25 cellular contexts compared by ENCODE assay signal in the genomic region with DNA sequence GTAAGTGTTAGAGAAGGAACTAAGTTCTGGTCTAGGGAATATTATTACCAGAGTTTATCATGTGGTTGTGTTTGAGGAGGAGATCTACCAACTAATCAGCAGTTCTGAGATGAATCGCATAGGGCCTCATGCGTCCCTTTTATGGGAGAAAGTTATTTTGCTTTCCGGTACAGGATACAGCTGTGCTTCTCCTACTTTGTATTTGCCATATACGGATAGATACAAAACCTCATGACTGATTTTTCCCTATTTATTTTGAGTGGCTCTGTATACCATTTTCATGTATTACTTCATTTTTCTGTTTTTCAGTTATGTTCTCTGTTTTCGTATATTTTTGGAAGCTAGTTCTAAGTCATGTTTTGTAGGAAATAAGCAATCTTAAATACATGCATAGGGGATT.
"Had no signal": no experiment of that assay in that cellular context is flagged by ENCODE, and none has a peak within 500 bp of the region (broad histone marks: within the 10 kb centered on the region; RNA-seq: fewer than 3 reads in every experiment).

No MANE protein-coding gene starts in this region.

- DNase-seq: activated CD4-positive, alpha-beta T cell treated with anti-CD3 and anti-CD28 coated beads, Interleukin-2, amount 10 ng/mL, durations not matched to agents 7 days and 5 days; activated CD4-positive, CD25-positive, alpha-beta regulatory T cell treated with anti-CD3 and anti-CD28 coated beads, Interleukin-2, amount 50 U/mL, for 72 hours; activated CD8-positive, alpha-beta memory T cell treated with anti-CD3 and anti-CD28 coated beads, Interleukin-2, amount 10 ng/mL, durations not matched to agents 7 days and 5 days; activated CD8-positive, alpha-beta T cell treated with anti-CD3 and anti-CD28 coated beads, Interleukin-2, amount 10 ng/mL, durations not matched to agents 7 days and 5 days; activated gamma-delta T cell; activated naive CD4-positive, alpha-beta T cell treated with anti-CD3 and anti-CD28 coated beads, Interleukin-2, amount 10 ng/mL, durations not matched to agents 7 days and 5 days; activated naive CD8-positive, alpha-beta T cell treated with anti-CD3 and anti-CD28 coated beads, Interleukin-2, amount 10 ng/mL, durations not matched to agents 7 days and 5 days; foreskin melanocyte; heart right ventricle; midbrain; naive thymus-derived CD4-positive, alpha-beta T cell; nucleus accumbens; psoas muscle; stimulated activated CD4-positive, alpha-beta T cell treated with anti-CD3 and anti-CD28 coated beads, Interleukin-4, amount 100 ng/mL, for 1 hour; stimulated activated naive CD8-positive, alpha-beta T cell treated with anti-CD3 and anti-CD28 coated beads, Interleukin-15, Interleukin-2, amounts not matched to agents 100 U/mL and 50 U/mL, for 24 hours; T1000; testis; transverse colon; WERI-Rb-1 had no signal

- H3K27me3 ChIP-seq: ascending aorta, esophagus muscularis mucosa, heart right ventricle, testis, transverse colon had no signal

- H3K4me3 Mint-ChIP-seq: activated CD4-positive, alpha-beta T cell treated with anti-CD3 and anti-CD28 coated beads, Interleukin-2, amount 10 ng/mL, durations not matched to agents 7 days and 5 days; activated CD8-positive, alpha-beta memory T cell treated with anti-CD3 and anti-CD28 coated beads, Interleukin-2, amount 10 ng/mL, durations not matched to agents 7 days and 5 days; activated CD8-positive, alpha-beta T cell treated with anti-CD3 and anti-CD28 coated beads, Interleukin-2, amount 10 ng/mL, durations not matched to agents 7 days and 5 days; activated naive CD4-positive, alpha-beta T cell treated with anti-CD3 and anti-CD28 coated beads, Interleukin-2, amount 10 ng/mL, durations not matched to agents 7 days and 5 days; activated naive CD8-positive, alpha-beta T cell treated with anti-CD3 and anti-CD28 coated beads, Interleukin-2, amount 10 ng/mL, durations not matched to agents 7 days and 5 days; brain; naive thymus-derived CD4-positive, alpha-beta T cell; T-helper 1 cell treated with Interleukin-12 subunit alpha and Interleukin-12 subunit beta and Interleukin-4 antibody, amounts not matched to agents 30 μg/mL and 1 μg/mL, for 36 hours had no signal

- H3K9me3 Mint-ChIP-seq: activated CD4-positive, alpha-beta T cell treated with anti-CD3 and anti-CD28 coated beads, Interleukin-2, amount 10 ng/mL, durations not matched to agents 7 days and 5 days; activated naive CD4-positive, alpha-beta T cell treated with anti-CD3 and anti-CD28 coated beads, Interleukin-2, amount 10 ng/mL, durations not matched to agents 7 days and 5 days; activated naive CD8-positive, alpha-beta T cell treated with anti-CD3 and anti-CD28 coated beads, Interleukin-2, amount 10 ng/mL, durations not matched to agents 7 days and 5 days; brain; naive thymus-derived CD4-positive, alpha-beta T cell; T-helper 1 cell treated with Interleukin-12 subunit alpha and Interleukin-12 subunit beta and Interleukin-4 antibody, amounts not matched to agents 30 μg/mL and 1 μg/mL, for 36 hours had no signal

- H3K4me3 ChIP-seq: ascending aorta, coronary artery, esophagus muscularis mucosa, heart right ventricle, psoas muscle, testis, transverse colon had no signal

- H3K4me1 ChIP-seq: ascending aorta, esophagus muscularis mucosa, heart right ventricle, parathyroid adenoma, psoas muscle, testis, transverse colon had no signal

- H3K9me3 ChIP-seq: ascending aorta, esophagus muscularis mucosa, heart right ventricle, psoas muscle, testis, transverse colon had no signal

- ATAC-seq: activated CD8-positive, alpha-beta memory T cell treated with anti-CD3 and anti-CD28 coated beads, Interleukin-2, amount 10 ng/mL, durations not matched to agents 7 days and 5 days; activated CD8-positive, alpha-beta T cell treated with anti-CD3 and anti-CD28 coated beads, Interleukin-2, amount 10 ng/mL, durations not matched to agents 7 days and 5 days; heart right ventricle; naive thymus-derived CD4-positive, alpha-beta T cell; psoas muscle; stimulated activated naive CD8-positive, alpha-beta T cell treated with anti-CD3 and anti-CD28 coated beads, Interleukin-15, Interleukin-2, amounts not matched to agents 100 U/mL and 50 U/mL, for 24 hours had no signal

- H3K27me3 Mint-ChIP-seq: activated CD4-positive, alpha-beta T cell treated with anti-CD3 and anti-CD28 coated beads, Interleukin-2, amount 10 ng/mL, durations not matched to agents 7 days and 5 days; activated CD8-positive, alpha-beta memory T cell treated with anti-CD3 and anti-CD28 coated beads, Interleukin-2, amount 10 ng/mL, durations not matched to agents 7 days and 5 days; activated naive CD4-positive, alpha-beta T cell treated with anti-CD3 and anti-CD28 coated beads, Interleukin-2, amount 10 ng/mL, durations not matched to agents 7 days and 5 days; activated naive CD8-positive, alpha-beta T cell treated with anti-CD3 and anti-CD28 coated beads, Interleukin-2, amount 10 ng/mL, durations not matched to agents 7 days and 5 days; brain; naive thymus-derived CD4-positive, alpha-beta T cell had no signal

- H3K4me1 Mint-ChIP-seq: activated CD4-positive, alpha-beta T cell treated with anti-CD3 and anti-CD28 coated beads, Interleukin-2, amount 10 ng/mL, durations not matched to agents 7 days and 5 days; activated CD8-positive, alpha-beta memory T cell treated with anti-CD3 and anti-CD28 coated beads, Interleukin-2, amount 10 ng/mL, durations not matched to agents 7 days and 5 days; activated naive CD4-positive, alpha-beta T cell treated with anti-CD3 and anti-CD28 coated beads, Interleukin-2, amount 10 ng/mL, durations not matched to agents 7 days and 5 days; activated naive CD8-positive, alpha-beta T cell treated with anti-CD3 and anti-CD28 coated beads, Interleukin-2, amount 10 ng/mL, durations not matched to agents 7 days and 5 days; brain; naive thymus-derived CD4-positive, alpha-beta T cell had no signal

- H3K27ac ChIP-seq: ascending aorta, coronary artery, esophagus muscularis mucosa, heart right ventricle, parathyroid adenoma, psoas muscle, testis, transverse colon, WERI-Rb-1 had no signal

- H3K27ac Mint-ChIP-seq: activated CD4-positive, alpha-beta T cell treated with anti-CD3 and anti-CD28 coated beads, Interleukin-2, amount 10 ng/mL, durations not matched to agents 7 days and 5 days; activated CD8-positive, alpha-beta memory T cell treated with anti-CD3 and anti-CD28 coated beads, Interleukin-2, amount 10 ng/mL, durations not matched to agents 7 days and 5 days; activated CD8-positive, alpha-beta T cell treated with anti-CD3 and anti-CD28 coated beads, Interleukin-2, amount 10 ng/mL, durations not matched to agents 7 days and 5 days; activated naive CD4-positive, alpha-beta T cell treated with anti-CD3 and anti-CD28 coated beads, Interleukin-2, amount 10 ng/mL, durations not matched to agents 7 days and 5 days; activated naive CD8-positive, alpha-beta T cell treated with anti-CD3 and anti-CD28 coated beads, Interleukin-2, amount 10 ng/mL, durations not matched to agents 7 days and 5 days; T-helper 1 cell treated with Interleukin-12 subunit alpha and Interleukin-12 subunit beta and Interleukin-4 antibody, amounts not matched to agents 30 μg/mL and 1 μg/mL, for 36 hours had no signal
